In genomic region chr16:85202631-85203461, GRCh38 we compare ENCODE assay signal across 9 cellular contexts.
A peak's percentile ranks its signal among the peaks of the same experiment; 100 is the strongest.
DNase-seq lines count a peak whose midpoint lies in the region; ATAC-seq and TF ChIP-seq lines count a peak whose summit lies in the region.
"Had no signal": no experiment of that assay in that cellular context is flagged by ENCODE, and none has a peak within 500 bp of the region (broad histone marks: within the 10 kb centered on the region; RNA-seq: fewer than 3 reads in every experiment).

No MANE protein-coding gene starts in this region.

- no peak for ATAC-seq in activated naive CD4-positive, alpha-beta T cell treated with anti-CD3 and anti-CD28 coated beads, Interleukin-2, amount 50 U/mL, for 72 hours
- ATAC-seq: activated T-helper 17 cell treated with anti-CD3 and anti-CD28 coated beads, Interleukin-2, amount 50 U/mL, for 72 hours had no signal

- no peak overlapping the region for H3K27ac Mint-ChIP-seq in activated naive CD4-positive, alpha-beta T cell treated with anti-CD3 and anti-CD28 coated beads, Interleukin-2, amount 50 U/mL, for 72 hours
- H3K27ac Mint-ChIP-seq: activated T-helper 17 cell treated with anti-CD3 and anti-CD28 coated beads, Interleukin-2, amount 50 U/mL, for 72 hours had no signal

- H3K36me3 ChIP-seq in H7 (replicated peaks; ENCODE audit: control insufficient read depth, insufficient read depth, low read length), result no peaks in the 10 kb centered on the region
- H3K36me3 ChIP-seq in brain microvascular endothelial cell (replicated peaks), result no peaks in the 10 kb centered on the region

- H3K4me3 ChIP-seq in H7 (ENCODE audit: insufficient read depth, low read depth, low read length) (no peak overlapping the region), brain microvascular endothelial cell (ENCODE audit: low read depth, low read length) (no peak overlapping the region), skin epidermis (no peak overlapping the region)

- H3K27ac ChIP-seq in brain microvascular endothelial cell, result peak overlapping the region; percentile 22
- peak overlapping the region in 19 of 21 experiments; percentile 20 to 85 (median 68) for H3K27ac ChIP-seq in skin epidermis

- in situ Hi-C loops in brain microvascular endothelial cell (cut with HindIII; ENCODE audit: low pct_ligation_motif_present, low sequenced_read_pairs), result no loop called here

- H3K9me3 Mint-ChIP-seq in activated naive CD4-positive, alpha-beta T cell treated with anti-CD3 and anti-CD28 coated beads, Interleukin-2, amount 50 U/mL, for 72 hours, result no peaks in the 10 kb centered on the region
- H3K9me3 Mint-ChIP-seq: activated T-helper 17 cell treated with anti-CD3 and anti-CD28 coated beads, Interleukin-2, amount 50 U/mL, for 72 hours had no signal

- TF ChIP-seq CTCF in brain microvascular endothelial cell (IDR thresholded peaks at IDR 0.05; ENCODE audit: low read depth, low read length, missing control alignments), result no peak

- no peaks in the 10 kb centered on the region for H3K36me3 Mint-ChIP-seq in activated naive CD4-positive, alpha-beta T cell treated with anti-CD3 and anti-CD28 coated beads, Interleukin-2, amount 50 U/mL, for 72 hours

- H3K27me3 ChIP-seq in H7 (ENCODE audit: control insufficient read depth, insufficient read depth, low read length), result no peaks in the 10 kb centered on the region
- H3K27me3 ChIP-seq in brain microvascular endothelial cell (replicated peaks), result no peaks in the 10 kb centered on the region

- DNase-seq in H7 (peak; percentile 91), brain microvascular endothelial cell (no peak), islet precursor cell (peak; percentile 95), cerebellar cortex (ENCODE audit: low spot score) (no peak), glomerular visceral epithelial cell (ENCODE audit: extremely low spot score) (no peak), NCI-H1092 (lab: John Stamatoyannopoulos, UW) (no peak)
- DNase-seq in activated naive CD4-positive, alpha-beta T cell treated with anti-CD3 and anti-CD28 coated beads, Interleukin-2, amount 50 U/mL, for 72 hours (ENCODE audit: low spot score in 2 of 2), result no peak

Comparison
In these comparisons a context has a peak if more than half of its experiments do, and no peak if none do; other contexts are left out.
1. DNase-seq: peak in H7 (single experiment) and islet precursor cell (single experiment); none in brain microvascular endothelial cell (single experiment), cerebellar cortex (single experiment), glomerular visceral epithelial cell (single experiment), NCI-H1092 (single experiment) and activated naive CD4-positive, alpha-beta T cell treated with anti-CD3 and anti-CD28 coated beads, Interleukin-2, amount 50 U/mL, for 72 hours (0 of 2).